Comparison of ENCODE assay signal across 9 cellular contexts in genomic region chr10:108911814-108912541, GRCh38.
DNase-seq lines count a peak whose midpoint lies in the region; ATAC-seq, FAIRE-seq and TF ChIP-seq lines count a peak whose summit lies in the region.
"Had no signal": no experiment of that assay in that cellular context is flagged by ENCODE, and none has a peak within 500 bp of the region (broad histone marks: within the 10 kb centered on the region; RNA-seq: fewer than 3 reads in every experiment).

No MANE protein-coding gene starts in this region.

- no peaks in the 10 kb centered on the region for H3K36me3 ChIP-seq in mucosa of rectum (ENCODE audit: control insufficient read depth in 2 of 2, insufficient read depth in 2 of 2, low read length in 2 of 2)
- no peaks in the 10 kb centered on the region for H3K36me3 ChIP-seq in SJCRH30

- peak; percentile 2 for DNase-seq in COLO829 (ENCODE audit: low spot score)
- DNase-seq in NCI-H1930 (lab: John Stamatoyannopoulos, UW), result peak; percentile 10 to 36
- peak; percentile 25 for DNase-seq in epithelial cell of proximal tubule (ENCODE audit: low read depth)
- no peak for DNase-seq in H54 (ENCODE audit: insufficient read length, low spot score)
- DNase-seq in SJCRH30, result no peak

- H3K9ac ChIP-seq in mucosa of rectum (ENCODE audit: low read depth in 1 of 2, low read length in 2 of 2), result no peak overlapping the region

- ATAC-seq in GM21576 (IDR thresholded peaks at IDR 0.05; ENCODE audit: unreplicated experiment), result peak; percentile 71
- ATAC-seq in activated CD4-positive, CD25-positive, alpha-beta regulatory T cell treated with anti-CD3 and anti-CD28 coated beads, Interleukin-2, amount 50 U/mL, for 24 hours, result no peak

- H3K9me3 ChIP-seq in mucosa of rectum (ENCODE audit: control insufficient read depth in 2 of 2, low read length in 2 of 2) (no peaks in the 10 kb centered on the region), SJCRH30 (replicated peaks) (no peaks in the 10 kb centered on the region; the same call in 1 of the 2 replicates)

- H3K4me1 ChIP-seq in mucosa of rectum (ENCODE audit: control insufficient read depth in 2 of 2, insufficient read depth in 2 of 2, low read length in 2 of 2) (peaks cover 0 to 2% of the 10 kb centered on the region in 2 donors), SJCRH30 (no peaks in the 10 kb centered on the region)

- FAIRE-seq in H54 (lab: Jason Lieb, UNC), result no peak

- no peaks in the 10 kb centered on the region for H3K27me3 ChIP-seq in mucosa of rectum (ENCODE audit: control insufficient read depth in 2 of 2, insufficient read depth in 2 of 2, low read length in 2 of 2)
- H3K27me3 ChIP-seq in SJCRH30, result no peaks in the 10 kb centered on the region

- H3K27ac ChIP-seq in mucosa of rectum (ENCODE audit: low read depth in 2 of 2, low read length in 2 of 2), result no peak overlapping the region
- H3K27ac ChIP-seq in SJCRH30, result no peak overlapping the region
- H3K27ac ChIP-seq: HL-60 had no signal

- peak; percentile 81 for TF ChIP-seq CTCF in epithelial cell of proximal tubule (conservative IDR thresholded peaks at IDR 0.05; ENCODE audit: low read depth, low read length)

- TF ChIP-seq POLR2A in H54 (IDR thresholded peaks at IDR 0.05; ENCODE audit: low read depth, low read length), result no peak

- H3K4me3 ChIP-seq in epithelial cell of proximal tubule (ENCODE audit: low read depth, low read length) (peak overlapping the region; percentile 72), mucosa of rectum (ENCODE audit: low read length in 2 of 2) (peak overlapping the region; percentile 19 to 52), SJCRH30 (no peak overlapping the region)

Comparison
In these comparisons a context has a peak if more than half of its experiments do, and no peak if none do; other contexts are left out.
1. DNase-seq: peak in COLO829 (single experiment), NCI-H1930 (2 of 2) and epithelial cell of proximal tubule (single experiment); none in H54 (single experiment) and SJCRH30 (0 of 2).